In genomic region chr6:103027532-103027931, GRCh38 we compare ENCODE assay signal across 20 cellular contexts.
DNase-seq lines count a peak whose midpoint lies in the region; ATAC-seq and TF ChIP-seq lines count a peak whose summit lies in the region.
"Had no signal": no experiment of that assay in that cellular context is flagged by ENCODE, and none has a peak within 500 bp of the region (broad histone marks: within the 10 kb centered on the region; RNA-seq: fewer than 3 reads in every experiment).

No MANE protein-coding gene starts in this region.

- no peak overlapping the region for H3K4me3 Mint-ChIP-seq in WTC11
- no peak overlapping the region for H3K4me3 Mint-ChIP-seq in T-cell
- H3K4me3 Mint-ChIP-seq in HFFc6: no peak overlapping the region
- H3K4me3 Mint-ChIP-seq: B cell; CD4-positive, CD25-positive, alpha-beta regulatory T cell; CD8-positive, alpha-beta T cell; H9 had no signal

- ATAC-seq in WTC11 (peak; percentile 60), T-cell (replicated peaks in 1 of 4) (no peak)
- ATAC-seq: CD8-positive, alpha-beta T cell; GM12878; HCT116 had no signal

- POLR2A ChIA-PET in WTC11 (lab: Charles Lee) (no interaction called here), T-cell (lab: Charles Lee) (no interaction called here)

- H3K4me1 Mint-ChIP-seq in WTC11 (0 out of 2 replicates have a peak, but pooled peaks cover 4% of the 10 kb centered on the region), T-cell (no peaks in the 10 kb centered on the region), HFFc6 (ENCODE audit: low read depth) (no peaks in the 10 kb centered on the region)
- H3K4me1 Mint-ChIP-seq: B cell; CD4-positive, CD25-positive, alpha-beta regulatory T cell; H9 had no signal

- no peaks in the 10 kb centered on the region for H3K27me3 Mint-ChIP-seq in WTC11 (ENCODE audit: low read depth)
- no peaks in the 10 kb centered on the region for H3K27me3 Mint-ChIP-seq in T-cell
- H3K27me3 Mint-ChIP-seq in HFFc6 (ENCODE audit: insufficient read depth): no peaks in the 10 kb centered on the region
- H3K27me3 Mint-ChIP-seq: B cell; CD4-positive, CD25-positive, alpha-beta regulatory T cell had no signal

- TF ChIP-seq CTCF in WTC11 (IDR thresholded peaks at IDR 0.05) (no peak), HFFc6 (IDR thresholded peaks at IDR 0.05) (no peak), coronary artery (IDR thresholded peaks at IDR 0.05) (no peak)

- CTCF ChIA-PET in WTC11 (lab: Charles Lee) (interaction anchor here (1.2 kb wide), 1 partner anchor 94 kb away, joined by 4 read pairs; no protein-coding TSS in a partner anchor), T-cell (lab: Charles Lee) (no interaction called here)

- H3K27ac Mint-ChIP-seq in WTC11: no peak overlapping the region
- H3K27ac Mint-ChIP-seq in T-cell: no peak overlapping the region
- no peak overlapping the region for H3K27ac Mint-ChIP-seq in HFFc6
- H3K27ac Mint-ChIP-seq: B cell; CD4-positive, CD25-positive, alpha-beta regulatory T cell; CD8-positive, alpha-beta T cell; H9 had no signal

- H3K9me3 Mint-ChIP-seq in WTC11 (no peaks in the 10 kb centered on the region), T-cell (peaks cover 0 to 2% (median 0%) of the 10 kb centered on the region in 3 donors), HFFc6 (no peaks in the 10 kb centered on the region; the same call in none of the 2 replicates)
- H3K9me3 Mint-ChIP-seq: CD8-positive, alpha-beta T cell; H9 had no signal

- peak; percentile 3 for DNase-seq in ELF-1 (ENCODE audit: low read depth, low spot score)
- DNase-seq in WTC11 (ENCODE audit: low spot score): no peak
- DNase-seq in kidney tubule cell (ENCODE audit: low spot score): peak; percentile 3
- no peak for DNase-seq in T-cell
- no peak for DNase-seq in HFFc6
- DNase-seq in coronary artery (ENCODE audit: low spot score): no peak
- DNase-seq: Caco-2; CD4-positive, CD25-positive, alpha-beta regulatory T cell; CD8-positive, alpha-beta T cell; DMS153; DND-41; GDM1; GM23248; H9 had no signal

- H3K4me3 ChIP-seq in coronary artery: no peak overlapping the region
- H3K4me3 ChIP-seq: BLaER1, GM12878, GM23248 had no signal

- no peak overlapping the region for H3K27ac ChIP-seq in coronary artery
- H3K27ac ChIP-seq: 22Rv1, BLaER1, C4-2B, GM23248 had no signal

- H3K36me3 Mint-ChIP-seq in WTC11: no peaks in the 10 kb centered on the region
- H3K36me3 Mint-ChIP-seq in T-cell: no peaks in the 10 kb centered on the region
- H3K36me3 Mint-ChIP-seq in HFFc6 (ENCODE audit: low read depth): no peaks in the 10 kb centered on the region
- H3K36me3 Mint-ChIP-seq: CD4-positive, CD25-positive, alpha-beta regulatory T cell; CD8-positive, alpha-beta T cell had no signal

TF ChIP-seq in WTC11, 78 proteins besides CTCF, POLR2A, EP300 and RAD21:
- TF ChIP-seq ZSCAN18 (CRISPR knock-in tag; IDR thresholded peaks at IDR 0.05): no peak
- no peak for TF ChIP-seq ZBTB43 (CRISPR knock-in tag; IDR thresholded peaks at IDR 0.05)
- TF ChIP-seq FOXK1 (CRISPR knock-in tag; IDR thresholded peaks at IDR 0.05): no peak
- TF ChIP-seq KAT7 (CRISPR knock-in tag; IDR thresholded peaks at IDR 0.05; ENCODE audit: borderline replicate concordance): no peak
- no peak for TF ChIP-seq SMAD4 (CRISPR knock-in tag; IDR thresholded peaks at IDR 0.05)
- TF ChIP-seq TP53 (CRISPR knock-in tag; IDR thresholded peaks at IDR 0.05): no peak
- TF ChIP-seq HMGXB4 (CRISPR knock-in tag; IDR thresholded peaks at IDR 0.05): no peak
- TF ChIP-seq ATF2 (CRISPR knock-in tag; IDR thresholded peaks at IDR 0.05; ENCODE audit: borderline replicate concordance, low read depth): no peak
- TF ChIP-seq TEAD4 (CRISPR knock-in tag; IDR thresholded peaks at IDR 0.05): no peak
- no peak for TF ChIP-seq ZNF263 (CRISPR knock-in tag; IDR thresholded peaks at IDR 0.05; ENCODE audit: low read depth)
- TF ChIP-seq MLX (CRISPR knock-in tag; IDR thresholded peaks at IDR 0.05): no peak
- TF ChIP-seq ATF6 (CRISPR knock-in tag; IDR thresholded peaks at IDR 0.05): no peak
- no peak for TF ChIP-seq NFYB (CRISPR knock-in tag; conservative IDR thresholded peaks at IDR 0.05; ENCODE audit: low read depth)
- TF ChIP-seq MAX (CRISPR knock-in tag; IDR thresholded peaks at IDR 0.05): no peak

Comparison
In these comparisons a context has a peak if more than half of its experiments do, and no peak if none do; other contexts are left out.
1. DNase-seq: peak in ELF-1 (single experiment) and kidney tubule cell (single experiment); none in WTC11 (single experiment), T-cell (0 of 34), HFFc6 (single experiment) and coronary artery (single experiment).